8 cellular contexts compared by ENCODE assay signal in the genomic region with DNA sequence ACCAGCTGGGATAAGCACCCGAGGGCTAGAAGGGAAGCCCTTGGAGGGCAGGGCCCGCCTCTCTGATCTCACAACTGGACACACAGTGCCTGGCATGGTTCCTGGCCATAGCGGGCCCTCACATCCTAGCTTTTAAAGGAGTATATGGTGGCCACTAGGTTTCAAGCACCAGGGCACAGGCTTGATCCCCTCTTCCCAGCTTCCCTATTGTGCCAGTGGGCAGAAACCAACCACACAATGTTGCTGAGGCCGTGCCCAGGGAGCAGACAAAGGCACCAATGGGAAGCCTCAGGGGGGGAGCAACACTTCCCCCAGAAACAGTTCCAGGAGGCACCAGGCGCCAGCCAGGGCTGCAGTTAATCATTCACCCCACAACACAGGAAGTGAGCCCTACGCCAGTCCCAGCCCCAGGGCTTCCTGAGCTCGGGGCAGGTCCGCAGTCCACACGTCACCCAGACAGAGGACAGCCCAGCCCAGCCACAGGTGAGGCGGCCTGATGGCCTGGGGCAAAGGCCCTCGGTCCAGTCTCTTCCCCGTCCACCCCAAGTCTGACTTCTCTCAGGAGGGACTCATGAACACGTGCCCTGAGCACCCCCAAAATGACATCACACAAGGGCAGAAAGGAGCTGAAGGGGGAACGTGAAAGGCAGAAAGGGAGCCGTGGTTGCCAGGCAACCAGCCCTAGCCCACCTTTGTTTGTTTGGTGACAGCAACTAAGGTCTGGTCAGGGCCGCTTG. TPM values are rescaled to one million over a fixed set of nuclear protein-coding genes. Genes with fewer than 3 reads are reported as not detected.
DNase-seq lines count a peak whose midpoint lies in the region; ATAC-seq and TF ChIP-seq lines count a peak whose summit lies in the region.

No MANE protein-coding gene starts in this region.

- peak overlapping the region; percentile 24 for H3K27ac Mint-ChIP-seq in endothelial cell (ENCODE audit: unreplicated experiment)

- no peaks in the 10 kb centered on the region for H3K9me3 Mint-ChIP-seq in endothelial cell (ENCODE audit: unreplicated experiment)

- H3K4me3 Mint-ChIP-seq in endothelial cell (ENCODE audit: unreplicated experiment), result no peak overlapping the region

- TF ChIP-seq CTCF in endothelial cell (IDR thresholded peaks at IDR 0.05; ENCODE audit: unreplicated experiment), result no peak
- no peak for TF ChIP-seq CTCF in omental fat pad (IDR thresholded peaks at IDR 0.05)

- H3K36me3 Mint-ChIP-seq in endothelial cell (ENCODE audit: low read depth, unreplicated experiment), result peaks cover 25% of the 10 kb centered on the region

- peaks cover 9% of the 10 kb centered on the region for H3K4me1 Mint-ChIP-seq in endothelial cell (ENCODE audit: unreplicated experiment)

- ATAC-seq in GM21447 (IDR thresholded peaks at IDR 0.05; ENCODE audit: unreplicated experiment) (peak; percentile 90), omental fat pad (ENCODE audit: low FRiP score) (peak; percentile 72), HG03520 (IDR thresholded peaks at IDR 0.05; ENCODE audit: unreplicated experiment) (no peak)

- H3K27me3 Mint-ChIP-seq in endothelial cell (ENCODE audit: unreplicated experiment), result peaks cover 2% of the 10 kb centered on the region

- DNase-seq in ELR (ENCODE audit: low read depth) (peak; percentile 79), NCI-H526 treated with DMSO at 0.1 percent for 48 hours (lab: John Stamatoyannopoulos, UW) (peak; percentile 6), endothelial cell (ENCODE audit: low spot score) (no peak), omental fat pad (ENCODE audit: low spot score) (no peak), 8988T (no peak)
- DNase-seq in activated effector memory CD4-positive, alpha-beta T cell treated with Interleukin-2 at 50 U/mL for 16 hours, result no peak

RNA-seq across cellular contexts. Expression of gene SMIM5, which starts 12.8 kb away (rescaled TPM):
- 1.1 TPM for total RNA-seq in endothelial cell (ENCODE audit: unreplicated experiment)
- 1 to 10 TPM in 2 of 4 donors, under 1 TPM in 2; 0.31 to 2.0 (median 1.0) TPM for total RNA-seq in omental fat pad

RNA-seq across cellular contexts. Expression of gene RECQL5, which starts 20.9 kb away (rescaled TPM):
- total RNA-seq in endothelial cell (ENCODE audit: unreplicated experiment) (40.2 TPM), omental fat pad (10 to 100 TPM; 10.9 to 20.6 (median 13.3) TPM)

RNA-seq across cellular contexts. Expression of gene SAP30BP, which starts 21.1 kb away (rescaled TPM):
- total RNA-seq in endothelial cell (ENCODE audit: unreplicated experiment) (125 TPM), omental fat pad (100 to 1,000 TPM in 1 of 4 donors, 10 to 100 TPM in 3; 52.9 to 105 (median 68.8) TPM)

RNA-seq across cellular contexts. Expression of gene MYO15B, which starts 58.5 kb away (rescaled TPM):
- 224 TPM for total RNA-seq in endothelial cell (ENCODE audit: unreplicated experiment)
- 100 to 1,000 TPM in 1 of 4 donors, 10 to 100 TPM in 3; 58.4 to 187 (median 74.3) TPM for total RNA-seq in omental fat pad

Comparison
In these comparisons a context has a peak if more than half of its experiments do, and no peak if none do; other contexts are left out.
1. DNase-seq: peak in ELR (single experiment) and NCI-H526 treated with DMSO at 0.1 percent for 48 hours (single experiment); none in endothelial cell (single experiment), omental fat pad (single experiment), 8988T (single experiment) and activated effector memory CD4-positive, alpha-beta T cell treated with Interleukin-2 at 50 U/mL for 16 hours (single experiment).